Comparison of ENCODE assay signal across 7 cellular contexts in genomic region chr7:149147730-149148653, GRCh38. TPM values are rescaled to one million over a fixed set of nuclear protein-coding genes. Genes with fewer than 3 reads are reported as not detected.
DNase-seq lines count a peak whose midpoint lies in the region; ATAC-seq and TF ChIP-seq lines count a peak whose summit lies in the region.

No MANE protein-coding gene starts in this region.

- WGBS in lower leg skin, 2 donors, result 0% methylated on average over 33 to 72 of the region's 87 CpGs

- intact Hi-C loops in lower leg skin (cut with DNase I; ENCODE audit: low total_unique reads), result no loop called here

- peak overlapping the region; percentile 62 to 84 for H3K9ac ChIP-seq in duodenal mucosa (ENCODE audit: low read depth in 1 of 2, low read length in 2 of 2)

- H3K9me3 ChIP-seq in duodenal mucosa (ENCODE audit: control insufficient read depth in 1 of 2, low read length in 2 of 2), result no peaks in the 10 kb centered on the region

- peaks cover 8 to 16% of the 10 kb centered on the region in 2 donors for H3K4me1 ChIP-seq in duodenal mucosa (ENCODE audit: control insufficient read depth in 1 of 2, insufficient read depth in 2 of 2, low read length in 2 of 2)

- TF ChIP-seq CTCF in NB4 (IDR thresholded peaks at IDR 0.05; ENCODE audit: low read depth, low read length) (no peak), lower leg skin (IDR thresholded peaks at IDR 0.05) (no peak)

- ATAC-seq in GM18502 (IDR thresholded peaks at IDR 0.05; ENCODE audit: poor library complexity, unreplicated experiment) (peak; percentile 39), HG02588 (IDR thresholded peaks at IDR 0.05; ENCODE audit: unreplicated experiment) (peak; percentile 38)

- TF ChIP-seq POLR2A in NB4 (IDR thresholded peaks at IDR 0.05; ENCODE audit: extremely low read depth, insufficient read length), result no peak
- no peak for TF ChIP-seq POLR2A in lower leg skin (IDR thresholded peaks at IDR 0.05)

- DNase-seq in NB4 (ENCODE audit: low read depth), result peak; percentile 74
- DNase-seq in activated CD4-positive, alpha-beta T cell treated with anti-CD3 and anti-CD28 coated beads, Interleukin-2, amount 50 U/mL, for 48 hours, result peak; percentile 61 to 71
- DNase-seq in lower leg skin (ENCODE audit: low spot score in 2 of 2), result peak in 1 of 2 donors; percentile 91
- peak in 2 of 3 donors; percentile 25 to 49 for DNase-seq in stimulated activated CD4-positive, alpha-beta T cell treated with anti-CD3 and anti-CD28 coated beads, TNF-alpha, amount 100 ng/mL, for 1 hour (ENCODE audit: low read depth in 3 of 3, low spot score in 1 of 3)

- H3K27ac ChIP-seq in duodenal mucosa (ENCODE audit: low read depth, low read length), result peak overlapping the region; percentile 84

- no peaks in the 10 kb centered on the region for H3K27me3 ChIP-seq in duodenal mucosa (ENCODE audit: control insufficient read depth in 1 of 2, insufficient read depth in 2 of 2, low read length in 2 of 2)

- H3K4me3 ChIP-seq in NB4 (ENCODE audit: low read depth, low read length) (peak overlapping the region; percentile 90), duodenal mucosa (ENCODE audit: low read depth in 1 of 2, low read length in 2 of 2) (peak overlapping the region; percentile 93 to 95), lower leg skin (ENCODE audit: low read depth, poor library complexity, severe bottlenecking) (peak overlapping the region; percentile 79)

- peaks cover 0 to 3% of the 10 kb centered on the region in 2 donors for H3K36me3 ChIP-seq in duodenal mucosa (ENCODE audit: control insufficient read depth in 1 of 2, insufficient read depth in 2 of 2, low read length in 2 of 2)

RNA-seq across cellular contexts. Expression of gene ZNF398, which starts 0.7 kb away (rescaled TPM):
- 10 to 100 TPM; 20.9 to 47.8 (median 30.4) TPM for total RNA-seq in lower leg skin

RNA-seq across cellular contexts. Expression of gene ZNF425, which starts 21.9 kb away (rescaled TPM):
- 1 to 10 TPM; 4.8 to 5.8 (median 5.4) TPM for total RNA-seq in lower leg skin

RNA-seq across cellular contexts. Expression of gene ZNF282, which starts 47.4 kb away (rescaled TPM):
- total RNA-seq in lower leg skin, result 10 to 100 TPM; 22.4 to 47.5 (median 36.1) TPM

RNA-seq across cellular contexts. Expression of gene ZNF786, which starts 57.5 kb away (rescaled TPM):
- total RNA-seq in lower leg skin, result 10 to 100 TPM in 3 of 4 donors, 1 to 10 TPM in 1; 8.3 to 19.1 (median 16.3) TPM
